12 cellular contexts compared by ENCODE assay signal in the genomic region with DNA sequence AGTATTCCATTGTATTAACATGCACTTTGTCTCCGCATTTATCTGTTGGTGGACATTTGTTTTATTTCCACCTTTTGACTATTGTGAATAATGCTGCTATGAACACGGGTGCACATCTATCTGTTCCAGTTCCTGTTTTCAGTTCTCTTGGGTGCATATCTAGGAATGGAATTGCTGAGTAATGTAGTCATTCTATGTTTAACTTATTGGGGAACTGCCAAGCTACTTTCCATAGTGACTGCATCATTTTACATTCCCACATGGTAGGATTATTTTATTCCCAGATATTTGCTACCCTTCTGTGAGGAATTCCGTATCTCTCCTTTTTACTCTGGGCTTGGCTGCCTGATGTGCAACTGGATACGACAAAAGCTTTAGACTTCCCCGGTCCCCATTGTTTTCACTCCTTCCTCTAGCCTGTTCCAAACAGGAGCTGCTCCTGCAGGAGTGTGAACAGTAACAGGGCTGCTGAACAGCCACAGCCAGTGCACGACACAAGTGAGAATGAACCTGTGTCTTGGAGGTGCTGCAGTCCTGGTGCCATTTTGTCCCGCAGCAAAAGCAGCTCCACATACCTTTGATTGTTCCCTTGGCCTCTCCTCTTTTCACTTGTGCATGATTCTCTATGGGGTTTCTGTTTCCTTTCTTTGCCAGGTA.
DNase-seq lines count a peak whose midpoint lies in the region; TF ChIP-seq lines count a peak whose summit lies in the region.
"Had no signal": no experiment of that assay in that cellular context is flagged by ENCODE, and none has a peak within 500 bp of the region (broad histone marks: within the 10 kb centered on the region; RNA-seq: fewer than 3 reads in every experiment).

No MANE protein-coding gene starts in this region.

- H3K9ac ChIP-seq in BLaER1 (no peak overlapping the region), adipocyte (ENCODE audit: low read length) (no peak overlapping the region)

- no peaks in the 10 kb centered on the region for H3K9me3 ChIP-seq in BLaER1
- H3K9me3 ChIP-seq in adipocyte (ENCODE audit: control insufficient read depth, low read length), result no peaks in the 10 kb centered on the region
- H3K9me3 ChIP-seq: colonic mucosa had no signal

- peaks cover 25% of the 10 kb centered on the region for H3K4me1 ChIP-seq in BLaER1
- peaks cover 27% of the 10 kb centered on the region for H3K4me1 ChIP-seq in adipocyte (ENCODE audit: control insufficient read depth, insufficient read depth, low read length)
- H3K4me1 ChIP-seq: colonic mucosa had no signal

- DNase-seq in HFF-Myc (ENCODE audit: extremely low read depth, low read depth) (peak; percentile 82), adipocyte (ENCODE audit: low read depth) (peak; percentile 78), iris pigment epithelial cell (ENCODE audit: low read depth) (peak; percentile 80), NCI-H146 treated with DMSO at 0.1 percent for 48 hours (lab: John Stamatoyannopoulos, UW; ENCODE audit: unreplicated experiment) (no peak), SKM-1 treated with dmso at 0.1 percent for 144 hours (lab: John Stamatoyannopoulos, UW; ENCODE audit: unreplicated experiment) (no peak)
- DNase-seq in activated CD4-positive, alpha-beta T cell treated with anti-CD3 and anti-CD28 coated beads for 48 hours, result no peak
- no peak for DNase-seq in activated CD4-positive, CD25-positive, alpha-beta regulatory T cell (lab: John Stamatoyannopoulos, UW)
- DNase-seq: colonic mucosa; islet precursor cell; NCI-H2081 treated with DMSO at 0.1 percent for 48 hours; stimulated activated CD8-positive, alpha-beta memory T cell treated with anti-CD3 and anti-CD28 coated beads, Interleukin-4, amount 100 ng/mL, for 48 hours had no signal

- no peaks in the 10 kb centered on the region for H3K27me3 ChIP-seq in BLaER1
- H3K27me3 ChIP-seq in adipocyte (replicated peaks; ENCODE audit: control insufficient read depth, insufficient read depth, low read length), result peaks cover 23% of the 10 kb centered on the region
- H3K27me3 ChIP-seq: colonic mucosa had no signal

- H3K27ac ChIP-seq in BLaER1, result no peak overlapping the region
- H3K27ac ChIP-seq: colonic mucosa had no signal

- H3K4me2 ChIP-seq in BLaER1, result peak overlapping the region; percentile 21

- H3K36me3 ChIP-seq in BLaER1, result no peaks in the 10 kb centered on the region
- no peaks in the 10 kb centered on the region for H3K36me3 ChIP-seq in adipocyte (ENCODE audit: control insufficient read depth, insufficient read depth, low read length, severe bottlenecking)
- H3K36me3 ChIP-seq: colonic mucosa had no signal

- no peaks in the 10 kb centered on the region for H4K20me1 ChIP-seq in BLaER1

- no peak for TF ChIP-seq CTCF in HFF-Myc (IDR thresholded peaks at IDR 0.05; ENCODE audit: low read depth, low read length, missing control alignments)

- no peak overlapping the region for H3K4me3 ChIP-seq in BLaER1
- H3K4me3 ChIP-seq in HFF-Myc (replicated peaks; ENCODE audit: low read depth, low read length), result no peak overlapping the region
- no peak overlapping the region for H3K4me3 ChIP-seq in adipocyte (ENCODE audit: low read length)
- H3K4me3 ChIP-seq: colonic mucosa had no signal

Comparison
In these comparisons a context has a peak if more than half of its experiments do, and no peak if none do; other contexts are left out.
1. DNase-seq: peak in HFF-Myc (single experiment), adipocyte (single experiment) and iris pigment epithelial cell (single experiment); none in NCI-H146 treated with DMSO at 0.1 percent for 48 hours (single experiment), activated CD4-positive, alpha-beta T cell treated with anti-CD3 and anti-CD28 coated beads for 48 hours (single experiment), activated CD4-positive, CD25-positive, alpha-beta regulatory T cell (0 of 4) and SKM-1 treated with dmso at 0.1 percent for 144 hours (single experiment).